In genomic region chr3:161474691-161475090, GRCh38 we compare ENCODE assay signal across 17 cellular contexts. TPM values are rescaled to one million over a fixed set of nuclear protein-coding genes. Genes with fewer than 3 reads are reported as not detected.
DNase-seq lines count a peak whose midpoint lies in the region.
"Had no signal": no experiment of that assay in that cellular context is flagged by ENCODE, and none has a peak within 500 bp of the region (broad histone marks: within the 10 kb centered on the region; RNA-seq: fewer than 3 reads in every experiment).

No MANE protein-coding gene starts in this region.

- DNase-seq in NCI-H82 (lab: John Stamatoyannopoulos, UW) (peak; percentile 52), NCI-H82 treated with DMSO at 0.1 percent for 48 hours (lab: John Stamatoyannopoulos, UW; ENCODE audit: unreplicated experiment) (no peak), NCI-H2171 treated with DMSO at 0.1 percent for 48 hours (lab: John Stamatoyannopoulos, UW) (peak; percentile 91), SK-N-DZ (ENCODE audit: low spot score) (peak; percentile 38), occipital lobe (lab: John Stamatoyannopoulos, UW) (no peak), HCEC 1CT (no peak), ecto neural progenitor cell (ENCODE audit: low spot score) (no peak)
- DNase-seq: BE2C, Calu3, GM23248, NCI-H1105 treated with DMSO at 0.1 percent for 48 hours, NCI-H146, NCI-H2081 had no signal

RNA-seq across cellular contexts. Expression of gene OTOL1, which starts 21.9 kb away (rescaled TPM):
- not detected in 2 replicates for polyA plus RNA-seq in SK-N-DZ (2014; cell fraction: cytosol; rRNA removed)
- not detected in 2 replicates for polyA plus RNA-seq in SK-N-DZ (2014; cell fraction: nucleus; rRNA removed)
- not detected for total RNA-seq in occipital lobe
- total RNA-seq: Calu3, GM12878, GM23248, LHCN-M2, MCF 10A had no signal
- polyA plus RNA-seq: CD14-positive monocyte, GM12878, GM23248 had no signal

Comparison
In these comparisons a context has a peak if more than half of its experiments do, and no peak if none do; other contexts are left out.
1. DNase-seq: peak in NCI-H82 (single experiment), NCI-H2171 treated with DMSO at 0.1 percent for 48 hours (single experiment) and SK-N-DZ (single experiment); none in NCI-H82 treated with DMSO at 0.1 percent for 48 hours (single experiment), occipital lobe (single experiment), HCEC 1CT (single experiment) and ecto neural progenitor cell (single experiment).